10 cellular contexts compared by ENCODE assay signal in the genomic region with DNA sequence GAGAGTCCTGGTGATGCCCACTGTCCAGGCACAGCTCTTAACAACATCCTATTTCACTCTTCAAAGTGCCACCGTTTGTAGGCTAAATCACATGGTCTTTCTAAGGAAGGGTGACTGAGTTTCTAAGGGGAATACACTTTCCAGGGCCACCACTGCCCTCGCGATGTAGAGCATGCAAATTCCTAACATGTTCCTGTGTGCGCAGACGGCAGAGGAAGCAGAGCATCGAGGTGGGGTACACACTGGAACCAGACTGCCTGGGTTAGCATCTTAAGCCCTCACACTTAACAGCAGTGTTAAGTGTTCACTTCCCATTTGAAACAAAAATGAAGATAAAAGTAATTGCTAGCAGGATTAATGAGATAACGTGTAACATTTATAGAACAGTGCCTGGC. TPM values are rescaled to one million over a fixed set of nuclear protein-coding genes. Genes with fewer than 3 reads are reported as not detected.
DNase-seq lines count a peak whose midpoint lies in the region; ATAC-seq and TF ChIP-seq lines count a peak whose summit lies in the region.
"Had no signal": no experiment of that assay in that cellular context is flagged by ENCODE, and none has a peak within 500 bp of the region (broad histone marks: within the 10 kb centered on the region; RNA-seq: fewer than 3 reads in every experiment).

No MANE protein-coding gene starts in this region.

- peak overlapping the region; percentile 34 for H3K27ac Mint-ChIP-seq in activated CD4-positive, alpha-beta T cell treated with anti-CD3 and anti-CD28 coated beads, Interleukin-2, amount 10 ng/mL, durations not matched to agents 7 days and 5 days
- no peak overlapping the region for H3K27ac Mint-ChIP-seq in glutamatergic neuron (ENCODE audit: unreplicated experiment)

- H3K9me2 ChIP-seq in SU-DHL-6 (replicated peaks; ENCODE audit: insufficient read depth, low read length): no peaks in the 10 kb centered on the region

- peaks cover 12% of the 10 kb centered on the region; the same call in 1 of the 2 replicates for H3F3A ChIP-seq in SU-DHL-6 (ENCODE audit: insufficient read depth)

- POLR2A ChIA-PET in activated CD4-positive, alpha-beta T cell treated with anti-CD3 and anti-CD28 coated beads, Interleukin-2, amount 10 ng/mL, durations not matched to agents 7 days and 5 days (lab: Charles Lee): no interaction called here

- TF ChIP-seq CTCF in SU-DHL-6 (IDR thresholded peaks at IDR 0.05; ENCODE audit: insufficient read depth, low read length, poor library complexity, severe bottlenecking): no peak
- no peak for TF ChIP-seq CTCF in glutamatergic neuron (IDR thresholded peaks at IDR 0.05; ENCODE audit: partially characterized antibody, unreplicated experiment)

- peaks cover 20% of the 10 kb centered on the region for H3K4me1 ChIP-seq in stomach smooth muscle (ENCODE audit: control insufficient read depth, insufficient read depth, low read length)

- H3K36me3 ChIP-seq in SU-DHL-6 (ENCODE audit: low read length) (no peaks in the 10 kb centered on the region), stomach smooth muscle (ENCODE audit: control insufficient read depth in 2 of 2, insufficient read depth in 2 of 2, low read length in 2 of 2) (no peaks in the 10 kb centered on the region)

- H3K9ac ChIP-seq in SU-DHL-6 (ENCODE audit: low read length) (peak overlapping the region; percentile 18; the same call in 1 of the 2 replicates), stomach smooth muscle (ENCODE audit: low read length in 2 of 2) (no peak overlapping the region)

- no peak overlapping the region for H2AFZ ChIP-seq in SU-DHL-6 (ENCODE audit: low read depth, low read length, severe bottlenecking)

- CTCF ChIA-PET in activated CD4-positive, alpha-beta T cell treated with anti-CD3 and anti-CD28 coated beads, Interleukin-2, amount 10 ng/mL, durations not matched to agents 7 days and 5 days (lab: Charles Lee): interaction anchor here (1.1 to 1.5 kb wide), 2 partner anchors 10 to 317 kb away, joined by 3 to 5 read pairs; no protein-coding TSS in a partner anchor

- H3K27me3 ChIP-seq in SU-DHL-6 (ENCODE audit: low read length) (no peaks in the 10 kb centered on the region), stomach smooth muscle (ENCODE audit: control insufficient read depth in 1 of 2, insufficient read depth in 2 of 2, low read length in 2 of 2) (no peaks in the 10 kb centered on the region)
- H3K27me3 ChIP-seq: testis had no signal

- no peaks in the 10 kb centered on the region for H3K27me3 Mint-ChIP-seq in activated CD4-positive, alpha-beta T cell treated with anti-CD3 and anti-CD28 coated beads, Interleukin-2, amount 10 ng/mL, durations not matched to agents 7 days and 5 days
- H3K27me3 Mint-ChIP-seq in glutamatergic neuron (ENCODE audit: unreplicated experiment): peaks cover 4% of the 10 kb centered on the region

- DNase-seq in activated CD4-positive, alpha-beta T cell treated with anti-CD3 and anti-CD28 coated beads, Interleukin-2, amount 10 ng/mL, durations not matched to agents 7 days and 5 days: no peak
- no peak for DNase-seq in activated CD4-positive, alpha-beta T cell treated with anti-CD3 and anti-CD28 coated beads for 1 hour
- DNase-seq in glutamatergic neuron: no peak
- DNase-seq in NCI-H2171 treated with DMSO at 0.1 percent for 48 hours (lab: John Stamatoyannopoulos, UW): no peak
- DNase-seq: activated CD4-positive, alpha-beta T cell treated with anti-CD3 and anti-CD28 coated beads, Interleukin-2, amount 50 U/mL, for 1 hour; testis had no signal

- H3K9me3 ChIP-seq in SU-DHL-6 (ENCODE audit: insufficient read depth, low read length) (no peaks in the 10 kb centered on the region), stomach smooth muscle (ENCODE audit: control insufficient read depth in 2 of 2, low read length in 2 of 2) (no peaks in the 10 kb centered on the region)
- H3K9me3 ChIP-seq: testis had no signal

- peak overlapping the region; percentile 85 for H3K4me2 ChIP-seq in SU-DHL-6 (ENCODE audit: low read depth, low read length, poor library complexity, severe bottlenecking)

- H3K9me3 Mint-ChIP-seq in activated CD4-positive, alpha-beta T cell treated with anti-CD3 and anti-CD28 coated beads, Interleukin-2, amount 10 ng/mL, durations not matched to agents 7 days and 5 days: no peaks in the 10 kb centered on the region
- H3K9me3 Mint-ChIP-seq in glutamatergic neuron (ENCODE audit: unreplicated experiment): peaks cover 16% of the 10 kb centered on the region

- ATAC-seq in GM21528 (IDR thresholded peaks at IDR 0.05; ENCODE audit: low FRiP score, unreplicated experiment): no peak
- ATAC-seq in GM19035 (IDR thresholded peaks at IDR 0.05; ENCODE audit: unreplicated experiment): no peak

- H3K36me3 Mint-ChIP-seq in activated CD4-positive, alpha-beta T cell treated with anti-CD3 and anti-CD28 coated beads, Interleukin-2, amount 10 ng/mL, durations not matched to agents 7 days and 5 days (ENCODE audit: low read depth): peaks cover 35% of the 10 kb centered on the region
- H3K36me3 Mint-ChIP-seq in glutamatergic neuron (ENCODE audit: unreplicated experiment): no peaks in the 10 kb centered on the region

- H4K20me1 ChIP-seq in SU-DHL-6 (ENCODE audit: low read depth, low read length): peaks cover 46% of the 10 kb centered on the region; the same call in 1 of the 2 replicates

- peak overlapping the region; percentile 89 for H3K4me3 Mint-ChIP-seq in activated CD4-positive, alpha-beta T cell treated with anti-CD3 and anti-CD28 coated beads, Interleukin-2, amount 10 ng/mL, durations not matched to agents 7 days and 5 days
- H3K4me3 Mint-ChIP-seq in glutamatergic neuron (ENCODE audit: unreplicated experiment): peak overlapping the region; percentile 44

- H3K4me1 Mint-ChIP-seq in activated CD4-positive, alpha-beta T cell treated with anti-CD3 and anti-CD28 coated beads, Interleukin-2, amount 10 ng/mL, durations not matched to agents 7 days and 5 days: peaks cover 78% of the 10 kb centered on the region
- H3K4me1 Mint-ChIP-seq in glutamatergic neuron (ENCODE audit: low read depth, unreplicated experiment): peaks cover 13% of the 10 kb centered on the region

- H3K27ac ChIP-seq in SU-DHL-6 (ENCODE audit: low read depth, low read length) (peak overlapping the region; percentile 4), stomach smooth muscle (ENCODE audit: low read length) (peak overlapping the region; percentile 6)
- H3K27ac ChIP-seq: testis had no signal

- peaks cover 77% of the 10 kb centered on the region for H3K79me2 ChIP-seq in SU-DHL-6 (ENCODE audit: insufficient read depth, low read length)

- H3K4me3 ChIP-seq in SU-DHL-6 (ENCODE audit: insufficient read depth, low read length, poor library complexity, severe bottlenecking) (no peak overlapping the region), stomach smooth muscle (ENCODE audit: low read length in 2 of 2) (no peak overlapping the region)
- H3K4me3 ChIP-seq: testis had no signal

RNA-seq across cellular contexts. Expression of gene VOPP1, which starts 3.0 kb away (rescaled TPM):
- total RNA-seq in activated CD4-positive, alpha-beta T cell treated with anti-CD3 and anti-CD28 coated beads, Interleukin-2, amount 10 ng/mL, durations not matched to agents 7 days and 5 days: 10 to 100 TPM; 74.5 to 77.2 TPM
- total RNA-seq in glutamatergic neuron (ENCODE audit: unreplicated experiment): 30.6 TPM
